ENCODE assay signal across 1 cellular context in the genomic region with DNA sequence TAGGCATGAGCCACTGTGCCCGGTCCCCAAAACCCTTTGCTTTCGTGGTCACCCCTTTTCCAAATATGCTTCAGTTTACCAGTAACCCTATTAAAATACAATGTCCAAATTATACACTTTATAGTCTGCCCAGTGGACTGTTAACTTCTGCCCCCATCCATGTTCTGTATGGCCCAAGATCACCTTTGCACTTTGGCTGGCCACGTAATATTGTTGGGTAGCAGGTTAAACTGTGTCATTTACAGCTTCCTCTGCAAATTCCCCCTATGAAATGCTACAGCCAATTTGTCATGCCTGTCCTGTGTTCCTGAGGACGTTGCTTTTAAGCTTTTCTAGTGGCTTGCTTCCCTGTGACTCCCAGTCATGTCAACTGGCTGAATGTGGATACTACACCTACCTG.
TF ChIP-seq lines count a peak whose summit lies in the region.

No MANE protein-coding gene starts in this region.

TF ChIP-seq in liver, 16 proteins besides CTCF, POLR2A, EP300 and RAD21 (continued from another document):
- TF ChIP-seq, protein P1, sequence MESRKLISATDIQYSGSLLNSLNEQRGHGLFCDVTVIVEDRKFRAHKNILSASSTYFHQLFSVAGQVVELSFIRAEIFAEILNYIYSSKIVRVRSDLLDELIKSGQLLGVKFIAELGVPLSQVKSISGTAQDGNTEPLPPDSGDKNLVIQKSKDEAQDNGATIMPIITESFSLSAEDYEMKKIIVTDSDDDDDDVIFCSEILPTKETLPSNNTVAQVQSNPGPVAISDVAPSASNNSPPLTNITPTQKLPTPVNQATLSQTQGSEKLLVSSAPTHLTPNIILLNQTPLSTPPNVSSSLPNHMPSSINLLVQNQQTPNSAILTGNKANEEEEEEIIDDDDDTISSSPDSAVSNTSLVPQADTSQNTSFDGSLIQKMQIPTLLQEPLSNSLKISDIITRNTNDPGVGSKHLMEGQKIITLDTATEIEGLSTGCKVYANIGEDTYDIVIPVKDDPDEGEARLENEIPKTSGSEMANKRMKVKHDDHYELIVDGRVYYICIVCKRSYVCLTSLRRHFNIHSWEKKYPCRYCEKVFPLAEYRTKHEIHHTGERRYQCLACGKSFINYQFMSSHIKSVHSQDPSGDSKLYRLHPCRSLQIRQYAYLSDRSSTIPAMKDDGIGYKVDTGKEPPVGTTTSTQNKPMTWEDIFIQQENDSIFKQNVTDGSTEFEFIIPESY (IDR thresholded peaks at IDR 0.05) = no peak
- TF ChIP-seq, protein P2, sequence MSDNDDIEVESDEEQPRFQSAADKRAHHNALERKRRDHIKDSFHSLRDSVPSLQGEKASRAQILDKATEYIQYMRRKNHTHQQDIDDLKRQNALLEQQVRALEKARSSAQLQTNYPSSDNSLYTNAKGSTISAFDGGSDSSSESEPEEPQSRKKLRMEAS (IDR thresholded peaks at IDR 0.05) = no peak
- TF ChIP-seq JUND (IDR thresholded peaks at IDR 0.05) = no peak
- no peak for TF ChIP-seq GABPA (IDR thresholded peaks at IDR 0.05 in 1 of 2, conservative IDR thresholded peaks at IDR 0.05 in 1 of 2)
- TF ChIP-seq, protein P3, sequence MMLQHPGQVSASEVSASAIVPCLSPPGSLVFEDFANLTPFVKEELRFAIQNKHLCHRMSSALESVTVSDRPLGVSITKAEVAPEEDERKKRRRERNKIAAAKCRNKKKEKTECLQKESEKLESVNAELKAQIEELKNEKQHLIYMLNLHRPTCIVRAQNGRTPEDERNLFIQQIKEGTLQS (IDR thresholded peaks at IDR 0.05) = no peak
- no peak for TF ChIP-seq EGR1 (IDR thresholded peaks at IDR 0.05; ENCODE audit: low read depth in 2 of 2)
- TF ChIP-seq TAF1 (conservative IDR thresholded peaks at IDR 0.05) = no peak
- TF ChIP-seq HNF4A (conservative IDR thresholded peaks at IDR 0.05) = peak; percentile 95
- TF ChIP-seq RXRA (IDR thresholded peaks at IDR 0.05) = peak; percentile 94 to 95
- TF ChIP-seq FOXA2 (IDR thresholded peaks at IDR 0.05) = no peak
- TF ChIP-seq SP1 (IDR thresholded peaks at IDR 0.05) = peak; percentile 89
- TF ChIP-seq, protein P4, sequence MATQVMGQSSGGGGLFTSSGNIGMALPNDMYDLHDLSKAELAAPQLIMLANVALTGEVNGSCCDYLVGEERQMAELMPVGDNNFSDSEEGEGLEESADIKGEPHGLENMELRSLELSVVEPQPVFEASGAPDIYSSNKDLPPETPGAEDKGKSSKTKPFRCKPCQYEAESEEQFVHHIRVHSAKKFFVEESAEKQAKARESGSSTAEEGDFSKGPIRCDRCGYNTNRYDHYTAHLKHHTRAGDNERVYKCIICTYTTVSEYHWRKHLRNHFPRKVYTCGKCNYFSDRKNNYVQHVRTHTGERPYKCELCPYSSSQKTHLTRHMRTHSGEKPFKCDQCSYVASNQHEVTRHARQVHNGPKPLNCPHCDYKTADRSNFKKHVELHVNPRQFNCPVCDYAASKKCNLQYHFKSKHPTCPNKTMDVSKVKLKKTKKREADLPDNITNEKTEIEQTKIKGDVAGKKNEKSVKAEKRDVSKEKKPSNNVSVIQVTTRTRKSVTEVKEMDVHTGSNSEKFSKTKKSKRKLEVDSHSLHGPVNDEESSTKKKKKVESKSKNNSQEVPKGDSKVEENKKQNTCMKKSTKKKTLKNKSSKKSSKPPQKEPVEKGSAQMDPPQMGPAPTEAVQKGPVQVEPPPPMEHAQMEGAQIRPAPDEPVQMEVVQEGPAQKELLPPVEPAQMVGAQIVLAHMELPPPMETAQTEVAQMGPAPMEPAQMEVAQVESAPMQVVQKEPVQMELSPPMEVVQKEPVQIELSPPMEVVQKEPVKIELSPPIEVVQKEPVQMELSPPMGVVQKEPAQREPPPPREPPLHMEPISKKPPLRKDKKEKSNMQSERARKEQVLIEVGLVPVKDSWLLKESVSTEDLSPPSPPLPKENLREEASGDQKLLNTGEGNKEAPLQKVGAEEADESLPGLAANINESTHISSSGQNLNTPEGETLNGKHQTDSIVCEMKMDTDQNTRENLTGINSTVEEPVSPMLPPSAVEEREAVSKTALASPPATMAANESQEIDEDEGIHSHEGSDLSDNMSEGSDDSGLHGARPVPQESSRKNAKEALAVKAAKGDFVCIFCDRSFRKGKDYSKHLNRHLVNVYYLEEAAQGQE (IDR thresholded peaks at IDR 0.05) = peak; percentile 31
- TF ChIP-seq FOXA1 (IDR thresholded peaks at IDR 0.05) = no peak
- TF ChIP-seq HNF4G (IDR thresholded peaks at IDR 0.05) = peak; percentile 81
- TF ChIP-seq NR2F2 (IDR thresholded peaks at IDR 0.05) = peak; percentile 13
TF ChIP-seq in liver: peak in this region for 7.
